In the genomic region with DNA sequence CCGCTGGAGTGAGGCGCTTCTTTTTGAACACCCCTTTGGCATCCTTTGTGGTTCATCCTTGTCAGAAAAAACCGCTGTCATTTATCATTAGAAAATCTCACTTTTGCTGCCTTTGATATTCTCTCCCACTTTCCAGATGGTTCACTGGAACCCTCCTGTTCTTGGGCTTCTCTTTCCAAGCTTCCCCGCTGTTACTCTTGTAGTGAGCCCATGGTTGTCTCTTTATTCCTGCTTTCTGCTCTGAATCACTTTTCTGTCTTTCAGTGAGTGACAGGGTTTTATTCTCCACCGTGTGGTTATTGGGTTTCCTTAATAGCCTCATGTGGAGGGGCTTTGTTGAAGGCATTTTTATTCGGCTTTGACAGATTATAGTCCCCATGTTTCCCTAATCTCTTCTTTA, we compare ENCODE assay signal across 22 cellular contexts.
"Had no signal": no experiment of that assay in that cellular context is flagged by ENCODE, and none has a peak within 500 bp of the region (broad histone marks: within the 10 kb centered on the region; RNA-seq: fewer than 3 reads in every experiment).

No MANE protein-coding gene starts in this region.

- H3K4me3 ChIP-seq: coronary artery, heart right ventricle, right atrium auricular region, sigmoid colon, skin epidermis, stomach, thoracic aorta, transverse colon had no signal

- H3K27ac Mint-ChIP-seq: nephron progenitor cell had no signal

- DNase-seq: effector memory CD4-positive, alpha-beta T cell; heart right ventricle; hypothalamus; islet precursor cell; mammary epithelial cell; naive thymus-derived CD4-positive, alpha-beta T cell; nephron progenitor cell; occipital lobe; sigmoid colon; stimulated activated CD4-positive, alpha-beta T cell treated with anti-CD3 and anti-CD28 coated beads, Interleukin-2, amount 100 ng/mL, for 24 hours; stimulated activated naive CD4-positive, alpha-beta T cell; stomach; substantia nigra; transverse colon had no signal

- H3K4me3 Mint-ChIP-seq: naive thymus-derived CD4-positive, alpha-beta T cell; nephron progenitor cell had no signal

- ATAC-seq: esophagus mucosa; heart right ventricle; left lobe of liver; naive thymus-derived CD4-positive, alpha-beta T cell had no signal

- H3K27ac ChIP-seq: coronary artery, heart right ventricle, parathyroid adenoma, right atrium auricular region, sigmoid colon, skin epidermis, stomach, thoracic aorta, transverse colon had no signal

- H3K27me3 ChIP-seq: dorsolateral prefrontal cortex, heart right ventricle, right atrium auricular region, sigmoid colon, stomach, transverse colon had no signal

- H3K9me3 ChIP-seq: right atrium auricular region, sigmoid colon, stomach, thoracic aorta, transverse colon had no signal

- H3K36me3 ChIP-seq: heart right ventricle, right atrium auricular region, sigmoid colon, stomach, thoracic aorta, transverse colon had no signal

- H3K9ac ChIP-seq: parathyroid adenoma had no signal

- H3K27me3 Mint-ChIP-seq: naive thymus-derived CD4-positive, alpha-beta T cell had no signal

- H3K4me1 ChIP-seq: heart right ventricle, parathyroid adenoma, right atrium auricular region, sigmoid colon, stomach, transverse colon had no signal

- H2AFZ ChIP-seq: parathyroid adenoma had no signal
